ENCODE assay signal across 23 cellular contexts in genomic region chr5:65050140-65050539, GRCh38.
DNase-seq lines count a peak whose midpoint lies in the region; ATAC-seq and TF ChIP-seq lines count a peak whose summit lies in the region.
"Had no signal": no experiment of that assay in that cellular context is flagged by ENCODE, and none has a peak within 500 bp of the region (broad histone marks: within the 10 kb centered on the region; RNA-seq: fewer than 3 reads in every experiment).

No MANE protein-coding gene starts in this region.

- no peaks in the 10 kb centered on the region for H3K9me3 Mint-ChIP-seq in stimulated activated memory B cell treated with anti-CD40 and anti-IgM and Interleukin-4, amounts not matched to agents 10 μg/mL and 1 μg/mL and 100 μg/mL, for 72 hours
- H3K9me3 Mint-ChIP-seq: CD8-positive, alpha-beta memory T cell; nephron; stimulated activated effector memory CD8-positive, alpha-beta T cell treated with anti-CD3 and anti-CD28 coated beads, Interleukin-12 subunit alpha, Interleukin-12 subunit beta, amount 100 ng/mL, for 72 hours; T-helper 1 cell treated with Interleukin-12 subunit alpha and Interleukin-12 subunit beta and Interleukin-4 antibody, amounts not matched to agents 30 μg/mL and 1 μg/mL, for 36 hours had no signal

- DNase-seq in OCI-LY7 (ENCODE audit: low spot score) (no peak), kidney tubule cell (ENCODE audit: low spot score) (no peak), NCI-H524 treated with DMSO at 0.1 percent for 48 hours (lab: John Stamatoyannopoulos, UW) (no peak), GM10266 (ENCODE audit: extremely low spot score) (no peak)
- DNase-seq: activated naive CD4-positive, alpha-beta T cell; CD8-positive, alpha-beta memory T cell; DMS79 treated with DMSO at 0.1 percent for 48 hours; H9; kidney glomerular epithelial cell; NCI-H1436 treated with DMSO at 0.1 percent for 48 hours; NCI-H748 treated with DMSO at 0.1 percent for 48 hours; SJCRH30; transverse colon had no signal

- H3K4me2 ChIP-seq in OCI-LY7 (ENCODE audit: low read length) = no peak overlapping the region

- H3K27ac Mint-ChIP-seq in stimulated activated memory B cell treated with anti-CD40 and anti-IgM and Interleukin-4, amounts not matched to agents 10 μg/mL and 1 μg/mL and 100 μg/mL, for 72 hours = no peak overlapping the region
- H3K27ac Mint-ChIP-seq: H9; nephron; stimulated activated effector memory CD8-positive, alpha-beta T cell treated with anti-CD3 and anti-CD28 coated beads, Interleukin-12 subunit alpha, Interleukin-12 subunit beta, amount 100 ng/mL, for 72 hours; T-helper 1 cell treated with Interleukin-12 subunit alpha and Interleukin-12 subunit beta and Interleukin-4 antibody, amounts not matched to agents 30 μg/mL and 1 μg/mL, for 36 hours had no signal

- peak; percentile 41 for ATAC-seq in GM18511 (IDR thresholded peaks at IDR 0.05; ENCODE audit: unreplicated experiment)
- ATAC-seq in GM21381 (IDR thresholded peaks at IDR 0.05; ENCODE audit: unreplicated experiment) = peak; percentile 44
- peak; percentile 34 for ATAC-seq in HG02938 (IDR thresholded peaks at IDR 0.05; ENCODE audit: unreplicated experiment)
- ATAC-seq in stimulated activated memory B cell treated with anti-CD40 and anti-IgM and Interleukin-4, amounts not matched to agents 10 μg/mL and 1 μg/mL and 100 μg/mL, for 72 hours = no peak
- ATAC-seq: sciatic nerve had no signal

- H2AFZ ChIP-seq in OCI-LY7 (ENCODE audit: low read length) = peak overlapping the region; percentile 78
- H2AFZ ChIP-seq: parathyroid adenoma had no signal

- H3K4me3 ChIP-seq in OCI-LY7 (ENCODE audit: low read depth, low read length, poor library complexity, severe bottlenecking) = no peak overlapping the region
- H3K4me3 ChIP-seq: esophagus muscularis mucosa, SJCRH30, transverse colon had no signal

- no TSS peak for BruUV-seq in OCI-LY7 (replicated peaks; lab: Mats Ljungman, UMichigan)

- TF ChIP-seq CTCF in OCI-LY7 (conservative IDR thresholded peaks at IDR 0.05; ENCODE audit: low read length) (no peak), GM10266 (IDR thresholded peaks at IDR 0.05; ENCODE audit: control insufficient read depth, insufficient read depth, low read depth, missing control alignments) (no peak)

- no peak overlapping the region for H3K4me3 Mint-ChIP-seq in stimulated activated memory B cell treated with anti-CD40 and anti-IgM and Interleukin-4, amounts not matched to agents 10 μg/mL and 1 μg/mL and 100 μg/mL, for 72 hours
- H3K4me3 Mint-ChIP-seq: CD8-positive, alpha-beta memory T cell; H9; nephron; stimulated activated effector memory CD8-positive, alpha-beta T cell treated with anti-CD3 and anti-CD28 coated beads, Interleukin-12 subunit alpha, Interleukin-12 subunit beta, amount 100 ng/mL, for 72 hours; T-helper 1 cell treated with Interleukin-12 subunit alpha and Interleukin-12 subunit beta and Interleukin-4 antibody, amounts not matched to agents 30 μg/mL and 1 μg/mL, for 36 hours had no signal

- POLR2A ChIA-PET in OCI-LY7 (lab: Charles Lee) = interaction anchor here (1.6 to 6.7 kb wide), 5 partner anchors 10 to 54 kb away, joined by 5 to 61 read pairs (median 30); no protein-coding TSS in a partner anchor

- no peaks in the 10 kb centered on the region for H3K36me3 ChIP-seq in OCI-LY7 (ENCODE audit: insufficient read depth, low read length)
- H3K36me3 ChIP-seq: esophagus muscularis mucosa, SJCRH30, transverse colon had no signal

- no peaks in the 10 kb centered on the region for H3K9me2 ChIP-seq in OCI-LY7 (ENCODE audit: insufficient read depth, low read length)

- H3K36me3 Mint-ChIP-seq in stimulated activated memory B cell treated with anti-CD40 and anti-IgM and Interleukin-4, amounts not matched to agents 10 μg/mL and 1 μg/mL and 100 μg/mL, for 72 hours = no peaks in the 10 kb centered on the region
- H3K36me3 Mint-ChIP-seq: CD8-positive, alpha-beta memory T cell; stimulated activated effector memory CD8-positive, alpha-beta T cell treated with anti-CD3 and anti-CD28 coated beads, Interleukin-12 subunit alpha, Interleukin-12 subunit beta, amount 100 ng/mL, for 72 hours had no signal

- no peaks in the 10 kb centered on the region for H3K79me2 ChIP-seq in OCI-LY7 (ENCODE audit: insufficient read depth, low read depth, low read length)
- H3K79me2 ChIP-seq: parathyroid adenoma had no signal

- peaks cover 51% of the 10 kb centered on the region for H3K4me1 ChIP-seq in OCI-LY7 (ENCODE audit: insufficient read depth, low read length, poor library complexity, severe bottlenecking)
- H3K4me1 ChIP-seq: parathyroid adenoma, SJCRH30, transverse colon had no signal

- CTCF ChIA-PET in OCI-LY7 (lab: Charles Lee; ENCODE audit: unreplicated experiment) = interaction anchor here (1.6 kb wide), 1 partner anchor 17 kb away, joined by 4 read pairs; no protein-coding TSS in a partner anchor

- H4K20me1 ChIP-seq in OCI-LY7 (ENCODE audit: insufficient read depth, low read length) = no peaks in the 10 kb centered on the region

- peak overlapping the region; percentile 13 for H3K27ac ChIP-seq in OCI-LY7 (ENCODE audit: low read depth, low read length, poor library complexity, severe bottlenecking)
- H3K27ac ChIP-seq: parathyroid adenoma, SJCRH30 had no signal

- H3K9me3 ChIP-seq in OCI-LY7 (ENCODE audit: low read length) = peaks cover 5% of the 10 kb centered on the region; the same call in 1 of the 2 replicates
- H3K9me3 ChIP-seq: esophagus muscularis mucosa, SJCRH30, transverse colon had no signal

- no peaks in the 10 kb centered on the region for H3K27me3 Mint-ChIP-seq in stimulated activated memory B cell treated with anti-CD40 and anti-IgM and Interleukin-4, amounts not matched to agents 10 μg/mL and 1 μg/mL and 100 μg/mL, for 72 hours

- intact Hi-C loops in OCI-LY7 (cut with micrococcal nuclease; ENCODE audit: unreplicated experiment) = no loop called here

- no peaks in the 10 kb centered on the region for H3K4me1 Mint-ChIP-seq in stimulated activated memory B cell treated with anti-CD40 and anti-IgM and Interleukin-4, amounts not matched to agents 10 μg/mL and 1 μg/mL and 100 μg/mL, for 72 hours
- H3K4me1 Mint-ChIP-seq: CD8-positive, alpha-beta memory T cell; H9; nephron; stimulated activated effector memory CD8-positive, alpha-beta T cell treated with anti-CD3 and anti-CD28 coated beads, Interleukin-12 subunit alpha, Interleukin-12 subunit beta, amount 100 ng/mL, for 72 hours had no signal
